Comparison of ENCODE assay signal across 1 cellular context in the genomic region with DNA sequence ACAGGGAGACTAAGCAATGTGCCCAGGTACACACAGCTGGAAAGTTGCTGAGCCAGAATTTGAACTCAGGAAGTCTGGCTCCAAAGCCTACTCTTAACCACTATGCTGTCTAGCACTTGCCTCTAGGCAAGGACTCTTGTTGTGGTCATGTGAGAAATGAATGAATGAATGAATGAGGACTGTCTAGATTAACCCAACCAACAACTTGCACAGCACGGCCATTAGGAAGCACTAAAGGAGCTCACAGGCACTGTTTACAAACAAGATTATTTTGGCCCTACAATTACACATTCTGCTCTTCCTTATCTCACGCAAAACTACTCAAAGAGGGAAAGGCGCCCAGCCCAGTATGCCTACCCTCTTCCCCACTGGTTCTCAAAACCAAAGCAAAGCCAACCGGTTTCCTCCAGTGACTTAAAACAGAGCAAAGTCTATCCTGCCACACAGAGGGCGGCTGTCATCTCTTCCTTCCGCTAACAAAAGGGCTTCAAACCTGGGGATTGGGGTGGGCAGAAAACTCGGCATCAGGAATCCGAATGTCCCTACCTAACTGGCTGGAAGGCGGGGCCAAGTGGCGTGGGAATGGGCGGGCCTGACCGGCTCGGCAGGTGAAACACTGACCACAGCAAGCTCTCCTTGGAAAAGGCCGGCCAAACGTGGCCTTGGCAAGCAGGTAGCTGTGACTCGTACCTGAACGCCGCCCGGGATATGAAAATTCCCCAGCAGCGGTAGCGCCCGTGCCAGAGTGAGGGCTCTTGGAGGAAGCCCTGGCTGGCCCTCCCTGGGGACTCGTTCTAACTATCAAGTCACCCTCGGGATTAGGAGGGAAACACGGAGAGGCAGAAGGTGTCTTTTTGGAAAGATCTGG.
TF ChIP-seq lines count a peak whose summit lies in the region.

No MANE protein-coding gene starts in this region.

TF ChIP-seq in HepG2, 621 proteins besides CTCF, POLR2A, EP300 and RAD21 (continued from another document and continues in another):
- TF ChIP-seq, protein P1, sequence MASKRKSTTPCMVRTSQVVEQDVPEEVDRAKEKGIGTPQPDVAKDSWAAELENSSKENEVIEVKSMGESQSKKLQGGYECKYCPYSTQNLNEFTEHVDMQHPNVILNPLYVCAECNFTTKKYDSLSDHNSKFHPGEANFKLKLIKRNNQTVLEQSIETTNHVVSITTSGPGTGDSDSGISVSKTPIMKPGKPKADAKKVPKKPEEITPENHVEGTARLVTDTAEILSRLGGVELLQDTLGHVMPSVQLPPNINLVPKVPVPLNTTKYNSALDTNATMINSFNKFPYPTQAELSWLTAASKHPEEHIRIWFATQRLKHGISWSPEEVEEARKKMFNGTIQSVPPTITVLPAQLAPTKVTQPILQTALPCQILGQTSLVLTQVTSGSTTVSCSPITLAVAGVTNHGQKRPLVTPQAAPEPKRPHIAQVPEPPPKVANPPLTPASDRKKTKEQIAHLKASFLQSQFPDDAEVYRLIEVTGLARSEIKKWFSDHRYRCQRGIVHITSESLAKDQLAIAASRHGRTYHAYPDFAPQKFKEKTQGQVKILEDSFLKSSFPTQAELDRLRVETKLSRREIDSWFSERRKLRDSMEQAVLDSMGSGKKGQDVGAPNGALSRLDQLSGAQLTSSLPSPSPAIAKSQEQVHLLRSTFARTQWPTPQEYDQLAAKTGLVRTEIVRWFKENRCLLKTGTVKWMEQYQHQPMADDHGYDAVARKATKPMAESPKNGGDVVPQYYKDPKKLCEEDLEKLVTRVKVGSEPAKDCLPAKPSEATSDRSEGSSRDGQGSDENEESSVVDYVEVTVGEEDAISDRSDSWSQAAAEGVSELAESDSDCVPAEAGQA (IDR thresholded peaks at IDR 0.05; ENCODE audit: low read depth), result 0 out of 2 replicates have a peak, but pooled peaks have one; percentile 19
- TF ChIP-seq, protein P1 (CRISPR knock-in tag; IDR thresholded peaks at IDR 0.05; ENCODE audit: borderline replicate concordance), result no peak
- TF ChIP-seq ZNF292 (CRISPR knock-in tag; IDR thresholded peaks at IDR 0.05; ENCODE audit: borderline replicate concordance, low read depth) (0 out of 2 replicates have a peak, but pooled peaks have one; percentile 28), ZNF282 (IDR thresholded peaks at IDR 0.05; ENCODE audit: partially characterized antibody) (no peak), YY1 (IDR thresholded peaks at IDR 0.05; ENCODE audit: insufficient read depth, insufficient replicate concordance, low read depth, low read length) (no peak), FOXC1 (CRISPR knock-in tag; IDR thresholded peaks at IDR 0.05; ENCODE audit: borderline replicate concordance) (peak; percentile 70), FIP1L1 (IDR thresholded peaks at IDR 0.05; ENCODE audit: borderline replicate concordance, insufficient read depth, low read depth, low read length) (no peak), HMGA1 (CRISPR knock-in tag; conservative IDR thresholded peaks at IDR 0.05) (no peak), PRMT3 (CRISPR knock-in tag; IDR thresholded peaks at IDR 0.05; ENCODE audit: borderline replicate concordance, low read depth) (no peak), TBL1XR1 (IDR thresholded peaks at IDR 0.05; ENCODE audit: borderline replicate concordance, low read length, partially characterized antibody) (peak; percentile 29), MYC (CRISPR knock-in tag; IDR thresholded peaks at IDR 0.05; ENCODE audit: borderline replicate concordance) (peak; percentile 41; the same call in 1 of the 2 replicates), ZNF331 (CRISPR knock-in tag; IDR thresholded peaks at IDR 0.05) (0 out of 2 replicates have a peak, but pooled peaks have one; percentile 29), PPARG (CRISPR knock-in tag; conservative IDR thresholded peaks at IDR 0.05) (no peak; the same call in 1 of the 2 replicates)
- TF ChIP-seq, protein P2, sequence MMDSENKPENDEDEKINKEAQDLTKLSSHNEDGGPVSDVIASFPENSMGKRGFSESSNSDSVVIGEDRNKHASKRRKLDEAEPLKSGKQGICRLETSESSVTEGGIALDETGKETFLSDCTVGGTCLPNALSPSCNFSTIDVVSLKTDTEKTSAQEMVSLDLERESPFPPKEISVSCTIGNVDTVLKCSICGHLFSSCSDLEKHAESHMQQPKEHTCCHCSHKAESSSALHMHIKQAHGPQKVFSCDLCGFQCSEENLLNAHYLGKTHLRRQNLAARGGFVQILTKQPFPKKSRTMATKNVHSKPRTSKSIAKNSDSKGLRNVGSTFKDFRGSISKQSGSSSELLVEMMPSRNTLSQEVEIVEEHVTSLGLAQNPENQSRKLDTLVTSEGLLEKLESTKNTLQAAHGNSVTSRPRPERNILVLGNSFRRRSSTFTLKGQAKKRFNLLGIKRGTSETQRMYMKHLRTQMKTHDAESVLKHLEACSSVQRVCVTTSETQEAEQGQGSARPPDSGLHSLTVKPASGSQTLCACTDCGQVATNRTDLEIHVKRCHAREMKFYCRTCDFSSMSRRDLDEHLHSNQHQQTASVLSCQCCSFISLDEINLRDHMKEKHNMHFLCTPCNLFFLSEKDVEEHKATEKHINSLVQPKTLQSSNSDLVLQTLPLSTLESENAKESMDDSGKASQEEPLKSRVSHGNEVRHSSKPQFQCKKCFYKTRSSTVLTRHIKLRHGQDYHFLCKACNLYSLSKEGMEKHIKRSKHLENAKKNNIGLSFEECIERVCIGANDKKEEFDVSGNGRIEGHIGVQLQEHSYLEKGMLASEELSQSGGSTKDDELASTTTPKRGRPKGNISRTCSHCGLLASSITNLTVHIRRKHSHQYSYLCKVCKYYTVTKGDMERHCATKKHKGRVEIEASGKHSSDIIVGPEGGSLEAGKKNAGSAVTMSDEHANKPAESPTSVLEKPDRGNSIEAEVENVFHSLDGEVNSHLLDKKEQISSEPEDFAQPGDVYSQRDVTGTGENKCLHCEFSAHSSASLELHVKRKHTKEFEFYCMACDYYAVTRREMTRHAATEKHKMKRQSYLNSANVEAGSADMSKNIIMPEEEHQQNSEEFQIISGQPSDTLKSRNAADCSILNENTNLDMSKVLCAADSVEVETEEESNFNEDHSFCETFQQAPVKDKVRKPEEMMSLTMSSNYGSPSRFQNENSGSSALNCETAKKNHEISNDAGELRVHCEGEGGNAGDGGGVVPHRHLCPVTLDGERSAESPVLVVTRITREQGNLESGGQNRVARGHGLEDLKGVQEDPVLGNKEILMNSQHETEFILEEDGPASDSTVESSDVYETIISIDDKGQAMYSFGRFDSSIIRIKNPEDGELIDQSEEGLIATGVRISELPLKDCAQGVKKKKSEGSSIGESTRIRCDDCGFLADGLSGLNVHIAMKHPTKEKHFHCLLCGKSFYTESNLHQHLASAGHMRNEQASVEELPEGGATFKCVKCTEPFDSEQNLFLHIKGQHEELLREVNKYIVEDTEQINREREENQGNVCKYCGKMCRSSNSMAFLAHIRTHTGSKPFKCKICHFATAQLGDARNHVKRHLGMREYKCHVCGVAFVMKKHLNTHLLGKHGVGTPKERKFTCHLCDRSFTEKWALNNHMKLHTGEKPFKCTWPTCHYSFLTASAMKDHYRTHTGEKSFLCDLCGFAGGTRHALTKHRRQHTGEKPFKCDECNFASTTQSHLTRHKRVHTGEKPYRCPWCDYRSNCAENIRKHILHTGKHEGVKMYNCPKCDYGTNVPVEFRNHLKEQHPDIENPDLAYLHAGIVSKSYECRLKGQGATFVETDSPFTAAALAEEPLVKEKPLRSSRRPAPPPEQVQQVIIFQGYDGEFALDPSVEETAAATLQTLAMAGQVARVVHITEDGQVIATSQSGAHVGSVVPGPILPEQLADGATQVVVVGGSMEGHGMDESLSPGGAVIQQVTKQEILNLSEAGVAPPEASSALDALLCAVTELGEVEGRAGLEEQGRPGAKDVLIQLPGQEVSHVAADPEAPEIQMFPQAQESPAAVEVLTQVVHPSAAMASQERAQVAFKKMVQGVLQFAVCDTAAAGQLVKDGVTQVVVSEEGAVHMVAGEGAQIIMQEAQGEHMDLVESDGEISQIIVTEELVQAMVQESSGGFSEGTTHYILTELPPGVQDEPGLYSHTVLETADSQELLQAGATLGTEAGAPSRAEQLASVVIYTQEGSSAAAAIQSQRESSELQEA (CRISPR knock-in tag; IDR thresholded peaks at IDR 0.05; ENCODE audit: not compliant biosample characterization), result no peak
- TF ChIP-seq, protein P3, sequence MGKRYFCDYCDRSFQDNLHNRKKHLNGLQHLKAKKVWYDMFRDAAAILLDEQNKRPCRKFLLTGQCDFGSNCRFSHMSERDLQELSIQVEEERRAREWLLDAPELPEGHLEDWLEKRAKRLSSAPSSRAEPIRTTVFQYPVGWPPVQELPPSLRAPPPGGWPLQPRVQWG (CRISPR knock-in tag; IDR thresholded peaks at IDR 0.05; ENCODE audit: borderline replicate concordance, low read depth), result no peak
- TF ChIP-seq, protein P4, sequence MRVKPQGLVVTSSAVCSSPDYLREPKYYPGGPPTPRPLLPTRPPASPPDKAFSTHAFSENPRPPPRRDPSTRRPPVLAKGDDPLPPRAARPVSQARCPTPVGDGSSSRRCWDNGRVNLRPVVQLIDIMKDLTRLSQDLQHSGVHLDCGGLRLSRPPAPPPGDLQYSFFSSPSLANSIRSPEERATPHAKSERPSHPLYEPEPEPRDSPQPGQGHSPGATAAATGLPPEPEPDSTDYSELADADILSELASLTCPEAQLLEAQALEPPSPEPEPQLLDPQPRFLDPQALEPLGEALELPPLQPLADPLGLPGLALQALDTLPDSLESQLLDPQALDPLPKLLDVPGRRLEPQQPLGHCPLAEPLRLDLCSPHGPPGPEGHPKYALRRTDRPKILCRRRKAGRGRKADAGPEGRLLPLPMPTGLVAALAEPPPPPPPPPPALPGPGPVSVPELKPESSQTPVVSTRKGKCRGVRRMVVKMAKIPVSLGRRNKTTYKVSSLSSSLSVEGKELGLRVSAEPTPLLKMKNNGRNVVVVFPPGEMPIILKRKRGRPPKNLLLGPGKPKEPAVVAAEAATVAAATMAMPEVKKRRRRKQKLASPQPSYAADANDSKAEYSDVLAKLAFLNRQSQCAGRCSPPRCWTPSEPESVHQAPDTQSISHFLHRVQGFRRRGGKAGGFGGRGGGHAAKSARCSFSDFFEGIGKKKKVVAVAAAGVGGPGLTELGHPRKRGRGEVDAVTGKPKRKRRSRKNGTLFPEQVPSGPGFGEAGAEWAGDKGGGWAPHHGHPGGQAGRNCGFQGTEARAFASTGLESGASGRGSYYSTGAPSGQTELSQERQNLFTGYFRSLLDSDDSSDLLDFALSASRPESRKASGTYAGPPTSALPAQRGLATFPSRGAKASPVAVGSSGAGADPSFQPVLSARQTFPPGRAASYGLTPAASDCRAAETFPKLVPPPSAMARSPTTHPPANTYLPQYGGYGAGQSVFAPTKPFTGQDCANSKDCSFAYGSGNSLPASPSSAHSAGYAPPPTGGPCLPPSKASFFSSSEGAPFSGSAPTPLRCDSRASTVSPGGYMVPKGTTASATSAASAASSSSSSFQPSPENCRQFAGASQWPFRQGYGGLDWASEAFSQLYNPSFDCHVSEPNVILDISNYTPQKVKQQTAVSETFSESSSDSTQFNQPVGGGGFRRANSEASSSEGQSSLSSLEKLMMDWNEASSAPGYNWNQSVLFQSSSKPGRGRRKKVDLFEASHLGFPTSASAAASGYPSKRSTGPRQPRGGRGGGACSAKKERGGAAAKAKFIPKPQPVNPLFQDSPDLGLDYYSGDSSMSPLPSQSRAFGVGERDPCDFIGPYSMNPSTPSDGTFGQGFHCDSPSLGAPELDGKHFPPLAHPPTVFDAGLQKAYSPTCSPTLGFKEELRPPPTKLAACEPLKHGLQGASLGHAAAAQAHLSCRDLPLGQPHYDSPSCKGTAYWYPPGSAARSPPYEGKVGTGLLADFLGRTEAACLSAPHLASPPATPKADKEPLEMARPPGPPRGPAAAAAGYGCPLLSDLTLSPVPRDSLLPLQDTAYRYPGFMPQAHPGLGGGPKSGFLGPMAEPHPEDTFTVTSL (CRISPR knock-in tag; IDR thresholded peaks at IDR 0.05; ENCODE audit: borderline replicate concordance), result peak; percentile 22; the same call in 1 of the 2 replicates
- TF ChIP-seq, protein P5, sequence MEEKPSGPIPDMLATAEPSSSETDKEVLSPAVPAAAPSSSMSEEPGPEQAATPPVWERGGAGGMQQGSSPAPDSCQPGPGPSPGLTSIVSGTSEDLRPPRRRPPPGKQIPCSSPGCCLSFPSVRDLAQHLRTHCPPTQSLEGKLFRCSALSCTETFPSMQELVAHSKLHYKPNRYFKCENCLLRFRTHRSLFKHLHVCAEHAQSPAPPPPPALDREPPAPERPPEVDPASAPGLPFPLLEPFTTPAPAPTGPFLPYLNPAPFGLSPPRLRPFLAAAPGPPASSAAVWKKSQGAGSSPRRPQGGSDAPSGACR (CRISPR knock-in tag; IDR thresholded peaks at IDR 0.05), result peak; percentile 56; the same call in 1 of the 2 replicates
- TF ChIP-seq, protein P6, sequence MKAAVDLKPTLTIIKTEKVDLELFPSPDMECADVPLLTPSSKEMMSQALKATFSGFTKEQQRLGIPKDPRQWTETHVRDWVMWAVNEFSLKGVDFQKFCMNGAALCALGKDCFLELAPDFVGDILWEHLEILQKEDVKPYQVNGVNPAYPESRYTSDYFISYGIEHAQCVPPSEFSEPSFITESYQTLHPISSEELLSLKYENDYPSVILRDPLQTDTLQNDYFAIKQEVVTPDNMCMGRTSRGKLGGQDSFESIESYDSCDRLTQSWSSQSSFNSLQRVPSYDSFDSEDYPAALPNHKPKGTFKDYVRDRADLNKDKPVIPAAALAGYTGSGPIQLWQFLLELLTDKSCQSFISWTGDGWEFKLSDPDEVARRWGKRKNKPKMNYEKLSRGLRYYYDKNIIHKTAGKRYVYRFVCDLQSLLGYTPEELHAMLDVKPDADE (CRISPR knock-in tag; IDR thresholded peaks at IDR 0.05), result no peak
